ENCODE assay signal across 26 cellular contexts in the genomic region with DNA sequence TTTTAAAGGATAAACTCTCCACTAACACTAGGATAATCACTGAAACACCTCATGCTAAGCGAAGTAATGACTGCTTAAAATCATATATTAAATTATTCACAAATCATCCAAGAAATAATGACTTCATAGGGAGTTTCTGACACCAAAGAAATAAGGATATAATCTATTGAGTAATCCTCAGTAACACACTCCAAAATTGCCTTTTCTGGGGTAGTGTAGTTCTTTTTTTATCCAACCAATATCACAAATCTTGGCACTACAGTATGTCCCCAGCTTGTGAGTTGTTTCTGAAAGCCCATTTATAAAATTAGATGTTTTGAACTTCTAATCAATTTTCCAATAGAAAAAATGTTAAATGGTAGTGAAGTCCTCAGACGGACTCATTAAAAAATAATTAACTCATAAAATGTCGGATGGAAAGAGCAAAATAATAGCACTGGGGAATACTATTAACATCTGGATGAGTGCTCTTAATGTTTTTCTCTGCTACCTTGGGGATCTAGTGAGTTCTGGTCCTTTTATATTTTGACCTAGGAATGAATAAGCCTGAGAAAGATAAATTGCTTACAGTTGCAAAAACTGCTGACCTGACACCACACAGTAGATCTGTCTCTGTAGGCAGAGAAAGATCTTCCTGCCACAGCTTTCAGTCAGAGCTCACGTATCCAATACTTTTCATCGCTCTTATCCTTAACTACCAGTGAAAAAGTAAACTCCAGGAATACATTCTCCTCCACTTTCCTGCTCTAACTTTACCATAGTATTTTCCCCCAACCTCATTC.
"Had no signal": no experiment of that assay in that cellular context is flagged by ENCODE, and none has a peak within 500 bp of the region (broad histone marks: within the 10 kb centered on the region; RNA-seq: fewer than 3 reads in every experiment).

No MANE protein-coding gene starts in this region.

- H3K27ac ChIP-seq: body of pancreas, cardiac muscle cell, colonic mucosa, gastroesophageal sphincter, lower lobe of right lung, right atrium auricular region, spleen, suprapubic skin, tibial artery, upper lobe of right lung had no signal

- H3K4me1 ChIP-seq: body of pancreas, colonic mucosa, gastroesophageal sphincter, lower lobe of right lung, right atrium auricular region, spleen, upper lobe of right lung had no signal

- H3K4me3 ChIP-seq: body of pancreas, cardiac muscle cell, colonic mucosa, gastroesophageal sphincter, lower lobe of right lung, right atrium auricular region, spleen, suprapubic skin, tibial artery, upper lobe of right lung had no signal

- DNase-seq: activated CD4-positive, alpha-beta memory T cell treated with anti-CD3 and anti-CD28 coated beads, Interleukin-2, amount 10 ng/mL, durations not matched to agents 7 days and 5 days; activated CD4-positive, alpha-beta T cell treated with anti-CD3 and anti-CD28 coated beads for 1 hour; activated CD4-positive, alpha-beta T cell treated with anti-CD3 and anti-CD28 coated beads, Interleukin-2, amount 10 ng/mL, durations not matched to agents 7 days and 5 days; activated CD8-positive, alpha-beta memory T cell treated with anti-CD3 and anti-CD28 coated beads, Interleukin-2, amount 50 U/mL, for 48 hours; activated gamma-delta T cell treated with Interleukin-2 at 50 U/mL for 16 hours; activated T-cell treated with anti-CD3 and anti-CD28 coated beads, Interleukin-2, amount 50 U/mL, for 24 hours; anterior cingulate cortex; body of pancreas; cerebellar nuclear complex; colonic mucosa; effector memory CD4-positive, alpha-beta T cell; head of caudate nucleus; lower lobe of right lung; occipital lobe; spleen; stimulated activated naive CD4-positive, alpha-beta T cell; T-helper 2 cell; tibial artery; upper lobe of right lung had no signal

- ATAC-seq: activated naive CD4-positive, alpha-beta T cell treated with anti-CD3 and anti-CD28 coated beads, Interleukin-2, amount 50 U/mL, for 72 hours; activated T-helper 17 cell treated with anti-CD3 and anti-CD28 coated beads, Interleukin-2, amount 50 U/mL, for 72 hours; body of pancreas; gastroesophageal sphincter; lower lobe of right lung; upper lobe of right lung; WTC11 had no signal

- H3K36me3 Mint-ChIP-seq: activated naive CD4-positive, alpha-beta T cell treated with anti-CD3 and anti-CD28 coated beads, Interleukin-2, amount 50 U/mL, for 72 hours; WTC11 had no signal

- H3K36me3 ChIP-seq: cardiac muscle cell, colonic mucosa, gastroesophageal sphincter, lower lobe of right lung, right atrium auricular region, spleen, suprapubic skin, tibial artery, upper lobe of right lung had no signal

- H3K27me3 Mint-ChIP-seq: activated CD4-positive, alpha-beta memory T cell treated with anti-CD3 and anti-CD28 coated beads, Interleukin-2, amount 10 ng/mL, durations not matched to agents 7 days and 5 days; activated CD4-positive, alpha-beta T cell treated with anti-CD3 and anti-CD28 coated beads, Interleukin-2, amount 10 ng/mL, durations not matched to agents 7 days and 5 days; activated T-cell treated with anti-CD3 and anti-CD28 coated beads, Interleukin-2, amount 50 U/mL, for 24 hours; activated T-helper 17 cell treated with anti-CD3 and anti-CD28 coated beads, Interleukin-2, amount 50 U/mL, for 72 hours had no signal

- H3K4me1 Mint-ChIP-seq: activated CD4-positive, alpha-beta memory T cell treated with anti-CD3 and anti-CD28 coated beads, Interleukin-2, amount 10 ng/mL, durations not matched to agents 7 days and 5 days; activated CD4-positive, alpha-beta T cell treated with anti-CD3 and anti-CD28 coated beads, Interleukin-2, amount 10 ng/mL, durations not matched to agents 7 days and 5 days; activated T-helper 17 cell treated with anti-CD3 and anti-CD28 coated beads, Interleukin-2, amount 50 U/mL, for 72 hours; WTC11 had no signal

- H3K4me3 Mint-ChIP-seq: activated CD4-positive, alpha-beta memory T cell treated with anti-CD3 and anti-CD28 coated beads, Interleukin-2, amount 10 ng/mL, durations not matched to agents 7 days and 5 days; activated CD4-positive, alpha-beta T cell treated with anti-CD3 and anti-CD28 coated beads, Interleukin-2, amount 10 ng/mL, durations not matched to agents 7 days and 5 days; activated T-cell treated with anti-CD3 and anti-CD28 coated beads, Interleukin-2, amount 50 U/mL, for 24 hours; activated T-helper 17 cell treated with anti-CD3 and anti-CD28 coated beads, Interleukin-2, amount 50 U/mL, for 72 hours; WTC11 had no signal

- H3K27me3 ChIP-seq: body of pancreas, cardiac muscle cell, colonic mucosa, gastroesophageal sphincter, right atrium auricular region, spleen, suprapubic skin, tibial artery, upper lobe of right lung had no signal

- H3K9me3 ChIP-seq: body of pancreas, colonic mucosa, gastroesophageal sphincter, lower lobe of right lung, right atrium auricular region, spleen, suprapubic skin, tibial artery, upper lobe of right lung had no signal

- H3K27ac Mint-ChIP-seq: activated CD4-positive, alpha-beta memory T cell treated with anti-CD3 and anti-CD28 coated beads, Interleukin-2, amount 10 ng/mL, durations not matched to agents 7 days and 5 days; activated CD4-positive, alpha-beta T cell treated with anti-CD3 and anti-CD28 coated beads, Interleukin-2, amount 10 ng/mL, durations not matched to agents 7 days and 5 days; activated naive CD4-positive, alpha-beta T cell treated with anti-CD3 and anti-CD28 coated beads, Interleukin-2, amount 50 U/mL, for 72 hours; activated T-cell treated with anti-CD3 and anti-CD28 coated beads, Interleukin-2, amount 50 U/mL, for 24 hours; activated T-helper 17 cell treated with anti-CD3 and anti-CD28 coated beads, Interleukin-2, amount 50 U/mL, for 72 hours; WTC11 had no signal
